In genomic region chr12:91959220-91959619, GRCh38 we compare ENCODE assay signal across 1 cellular context.
TF ChIP-seq lines count a peak whose summit lies in the region.

No MANE protein-coding gene starts in this region.

TF ChIP-seq in IMR-90, 13 proteins besides CTCF, POLR2A, EP300 and RAD21 (continued from another document):
- no peak for TF ChIP-seq USF2 (IDR thresholded peaks at IDR 0.05; ENCODE audit: low read depth, low read length)
- no peak for TF ChIP-seq BHLHE40 (IDR thresholded peaks at IDR 0.05; ENCODE audit: low read depth, low read length)
- no peak for TF ChIP-seq SMC3 (IDR thresholded peaks at IDR 0.05; ENCODE audit: low read depth, low read length)
- TF ChIP-seq ELK1 (IDR thresholded peaks at IDR 0.05; ENCODE audit: borderline replicate concordance, low read depth, low read length), result no peak
- TF ChIP-seq FOS (IDR thresholded peaks at IDR 0.05; ENCODE audit: low read depth, low read length), result no peak
- TF ChIP-seq MXI1 (IDR thresholded peaks at IDR 0.05; ENCODE audit: borderline replicate concordance, low read depth, low read length), result no peak
TF ChIP-seq in IMR-90: peak in this region for 0.
